In the genomic region with DNA sequence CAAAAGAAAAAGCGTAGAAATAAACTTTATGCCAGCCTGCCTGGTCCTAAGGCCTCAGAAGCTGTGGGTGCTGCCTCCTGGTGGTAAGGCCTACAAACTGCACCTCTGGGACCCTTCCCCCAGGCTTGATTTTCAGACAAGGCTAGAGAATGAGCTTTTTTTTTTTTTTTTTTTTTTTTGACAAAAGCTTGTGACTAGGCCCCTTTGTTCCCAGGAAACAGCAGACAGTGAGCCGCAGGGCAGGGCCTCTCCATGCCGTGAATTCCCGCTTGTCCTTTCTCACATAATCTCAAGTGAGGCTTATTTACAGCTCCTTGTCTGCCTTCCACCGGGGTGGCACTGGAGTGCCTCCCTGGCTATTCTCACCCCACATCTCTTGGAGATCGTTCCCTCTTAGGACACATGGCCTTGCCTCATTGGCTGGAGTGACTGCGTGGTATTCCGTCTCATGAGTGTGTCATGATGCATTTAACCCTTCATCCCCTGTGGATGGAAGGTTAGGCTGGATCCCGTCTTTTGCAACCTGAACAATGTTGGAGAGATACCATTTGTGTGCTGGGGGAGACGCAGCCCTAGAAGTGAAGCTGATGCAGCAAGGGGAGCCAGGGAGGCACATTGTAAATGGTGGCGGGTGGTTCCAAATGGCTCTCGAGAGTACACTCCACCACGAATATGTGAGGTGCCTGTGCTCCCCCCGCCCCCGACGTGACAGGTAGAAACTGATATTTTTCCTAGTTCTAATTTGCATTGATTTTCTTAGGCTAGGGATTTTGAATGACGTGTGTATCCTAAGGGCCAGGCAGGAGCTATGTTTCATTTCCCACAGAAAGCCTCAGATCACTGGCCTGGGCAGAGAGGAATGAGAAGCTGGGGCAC, we compare ENCODE assay signal across 8 cellular contexts. TPM values are rescaled to one million over a fixed set of nuclear protein-coding genes. Genes with fewer than 3 reads are reported as not detected.
DNase-seq lines count a peak whose midpoint lies in the region; ATAC-seq, FAIRE-seq and TF ChIP-seq lines count a peak whose summit lies in the region.

No MANE protein-coding gene starts in this region.

- H3K9ac ChIP-seq in liver (ENCODE audit: low read depth in 1 of 2, low read length in 2 of 2), result no peak overlapping the region

- TF ChIP-seq RAD21 in liver (IDR thresholded peaks at IDR 0.05), result peak; percentile 87 to 88

- H3K4me3 ChIP-seq in A673 (ENCODE audit: low read depth, low read length, poor library complexity, severe bottlenecking) (no peak overlapping the region), liver (ENCODE audit: low read depth in 1 of 3, low read length in 3 of 3) (no peak overlapping the region)

- POLR2A ChIA-PET in A673 (lab: Charles Lee; ENCODE audit: low non-redundant PET), result no interaction called here

- H3K4me1 ChIP-seq in A673 (ENCODE audit: insufficient read depth, low read length, poor library complexity, severe bottlenecking) (no peaks in the 10 kb centered on the region), liver (ENCODE audit: control insufficient read depth in 4 of 4, insufficient read depth in 4 of 4, low read length in 3 of 4) (no peaks in the 10 kb centered on the region)

- CTCF ChIA-PET in A673 (lab: Charles Lee), result interaction anchor here (0.5 to 1.5 kb wide), 15 partner anchors 8 to 1154 kb away, joined by 3 to 12 read pairs (median 4); a partner anchor contains a TSS

- H3K27me3 ChIP-seq in A673 (replicated peaks; ENCODE audit: insufficient read depth, low read depth, low read length, poor library complexity) (no peaks in the 10 kb centered on the region), liver (ENCODE audit: control insufficient read depth in 4 of 4, insufficient read depth in 4 of 4, low read length in 3 of 4) (no peaks in the 10 kb centered on the region)

- H3K36me3 ChIP-seq in A673 (ENCODE audit: insufficient read depth, low read length, poor library complexity, severe bottlenecking) (no peaks in the 10 kb centered on the region), liver (ENCODE audit: control insufficient read depth in 4 of 4, insufficient read depth in 3 of 4, low read depth in 1 of 4, low read length in 3 of 4) (no peaks in the 10 kb centered on the region)

- intact Hi-C loops in A673 (cut with micrococcal nuclease; ENCODE audit: unreplicated experiment), result loop anchor here (2.0 to 10.0 kb wide), 4 partner anchors 86 to 192 kb away; no protein-coding TSS in a partner anchor

- ATAC-seq in HG03571 (IDR thresholded peaks at IDR 0.05; ENCODE audit: unreplicated experiment), result no peak

- TF ChIP-seq CTCF in A673 (conservative IDR thresholded peaks at IDR 0.05; ENCODE audit: low read depth, low read length) (peak; percentile 98), liver (IDR thresholded peaks at IDR 0.05; ENCODE audit: low read depth, low read length, missing input control) (peak; percentile 98)

- H3K27ac ChIP-seq in A673 (ENCODE audit: low read depth, low read length, poor library complexity, severe bottlenecking) (no peak overlapping the region), liver (ENCODE audit: low read depth in 1 of 2, low read length in 2 of 2) (no peak overlapping the region)

- BruUV-seq in A673 (replicated peaks; lab: Mats Ljungman, UMichigan), result no TSS peak

- FAIRE-seq in GM18507 (lab: Jason Lieb, UNC), result peak; percentile 93

- 68% methylated on average over 17 of the region's 17 CpGs for WGBS in liver

- peak; percentile 84 for DNase-seq in A673 (ENCODE audit: low spot score)
- DNase-seq in GM18507 (ENCODE audit: extremely low spot score, insufficient read length, low read depth), result peak; percentile 67
- DNase-seq in NCI-H2196 treated with DMSO at 0.1 percent for 48 hours (lab: John Stamatoyannopoulos, UW; ENCODE audit: unreplicated experiment), result peak; percentile 14
- peak; percentile 64 for DNase-seq in activated CD4-positive, alpha-beta T cell treated with anti-CD3 and anti-CD28 coated beads, Interleukin-2, amount 50 U/mL, for 1 hour
- DNase-seq in dermis microvascular lymphatic vessel endothelial cell (ENCODE audit: low read depth in 2 of 2), result peak; percentile 65 to 80
- DNase-seq in stimulated activated CD4-positive, alpha-beta T cell treated with anti-CD3 and anti-CD28 coated beads, Interleukin-4, amount 100 ng/mL, for 48 hours (ENCODE audit: low read depth in 2 of 2), result peak; percentile 40 to 54

- H3K9me3 ChIP-seq in A673 (ENCODE audit: low read depth, low read length, poor library complexity, severe bottlenecking) (no peaks in the 10 kb centered on the region), liver (ENCODE audit: control insufficient read depth in 4 of 4, low read length in 3 of 4) (no peaks in the 10 kb centered on the region)

TF ChIP-seq in liver, 16 proteins besides CTCF, POLR2A, EP300 and RAD21:
- TF ChIP-seq, protein P1, sequence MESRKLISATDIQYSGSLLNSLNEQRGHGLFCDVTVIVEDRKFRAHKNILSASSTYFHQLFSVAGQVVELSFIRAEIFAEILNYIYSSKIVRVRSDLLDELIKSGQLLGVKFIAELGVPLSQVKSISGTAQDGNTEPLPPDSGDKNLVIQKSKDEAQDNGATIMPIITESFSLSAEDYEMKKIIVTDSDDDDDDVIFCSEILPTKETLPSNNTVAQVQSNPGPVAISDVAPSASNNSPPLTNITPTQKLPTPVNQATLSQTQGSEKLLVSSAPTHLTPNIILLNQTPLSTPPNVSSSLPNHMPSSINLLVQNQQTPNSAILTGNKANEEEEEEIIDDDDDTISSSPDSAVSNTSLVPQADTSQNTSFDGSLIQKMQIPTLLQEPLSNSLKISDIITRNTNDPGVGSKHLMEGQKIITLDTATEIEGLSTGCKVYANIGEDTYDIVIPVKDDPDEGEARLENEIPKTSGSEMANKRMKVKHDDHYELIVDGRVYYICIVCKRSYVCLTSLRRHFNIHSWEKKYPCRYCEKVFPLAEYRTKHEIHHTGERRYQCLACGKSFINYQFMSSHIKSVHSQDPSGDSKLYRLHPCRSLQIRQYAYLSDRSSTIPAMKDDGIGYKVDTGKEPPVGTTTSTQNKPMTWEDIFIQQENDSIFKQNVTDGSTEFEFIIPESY (IDR thresholded peaks at IDR 0.05), result no peak
- TF ChIP-seq, protein P2, sequence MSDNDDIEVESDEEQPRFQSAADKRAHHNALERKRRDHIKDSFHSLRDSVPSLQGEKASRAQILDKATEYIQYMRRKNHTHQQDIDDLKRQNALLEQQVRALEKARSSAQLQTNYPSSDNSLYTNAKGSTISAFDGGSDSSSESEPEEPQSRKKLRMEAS (IDR thresholded peaks at IDR 0.05), result no peak
- TF ChIP-seq RXRA (IDR thresholded peaks at IDR 0.05), result no peak
- no peak for TF ChIP-seq TAF1 (conservative IDR thresholded peaks at IDR 0.05)
- TF ChIP-seq GABPA (IDR thresholded peaks at IDR 0.05 in 1 of 2, conservative IDR thresholded peaks at IDR 0.05 in 1 of 2), result no peak
TF ChIP-seq in liver: peak in this region for 0.

RNA-seq across cellular contexts. Expression of a gene that starts 49.6 kb away (rescaled TPM):
- 288 and 318 TPM in 2 replicates for total RNA-seq in A673 (2021)
- total RNA-seq in dermis microvascular lymphatic vessel endothelial cell, result 181 and 266 TPM in 2 replicates
- total RNA-seq in liver, result 100 to 1,000 TPM in 1 of 2 donors, 10 to 100 TPM in 1; 83.6 to 109 TPM
- 10 to 100 TPM; 27.2 to 32.6 TPM for polyA plus RNA-seq in liver

Comparison
In these comparisons a context has a peak if more than half of its experiments do, and no peak if none do; other contexts are left out.
1. DNase-seq: peak in every context shown above with its lines; median percentile 84 in A673; 72 in dermis microvascular lymphatic vessel endothelial cell; 67 in GM18507; 64 in activated CD4-positive, alpha-beta T cell treated with anti-CD3 and anti-CD28 coated beads, Interleukin-2, amount 50 U/mL, for 1 hour; 47 in stimulated activated CD4-positive, alpha-beta T cell treated with anti-CD3 and anti-CD28 coated beads, Interleukin-4, amount 100 ng/mL, for 48 hours; 14 in NCI-H2196 treated with DMSO at 0.1 percent for 48 hours.